Comparison of ENCODE assay signal across 1 cellular context in genomic region chr2:154097823-154098398, GRCh38.
TF ChIP-seq lines count a peak whose summit lies in the region.

No MANE protein-coding gene starts in this region.

TF ChIP-seq in GM23338, 12 proteins besides CTCF, POLR2A, EP300 and RAD21 (continued from another document):
- no peak for TF ChIP-seq ZNF462 (CRISPR knock-in tag; IDR thresholded peaks at IDR 0.05)
- no peak for TF ChIP-seq ZNF331 (CRISPR knock-in tag; IDR thresholded peaks at IDR 0.05; ENCODE audit: low read depth)
- TF ChIP-seq EZH2 (IDR thresholded peaks at IDR 0.05; ENCODE audit: low read depth, unreplicated experiment), result no peak
- no peak for TF ChIP-seq REST (IDR thresholded peaks at IDR 0.05; ENCODE audit: unreplicated experiment)
- no peak for TF ChIP-seq CREB1 (CRISPR knock-in tag; IDR thresholded peaks at IDR 0.05; ENCODE audit: low read depth)
- no peak for TF ChIP-seq EZH2phosphoT487 (IDR thresholded peaks at IDR 0.05; ENCODE audit: unreplicated experiment)
- no peak for TF ChIP-seq ZNF114 (CRISPR knock-in tag; IDR thresholded peaks at IDR 0.05)
- TF ChIP-seq POLR2AphosphoS5 (IDR thresholded peaks at IDR 0.05; ENCODE audit: low read depth), result no peak
